ENCODE assay signal across 9 cellular contexts in the genomic region with DNA sequence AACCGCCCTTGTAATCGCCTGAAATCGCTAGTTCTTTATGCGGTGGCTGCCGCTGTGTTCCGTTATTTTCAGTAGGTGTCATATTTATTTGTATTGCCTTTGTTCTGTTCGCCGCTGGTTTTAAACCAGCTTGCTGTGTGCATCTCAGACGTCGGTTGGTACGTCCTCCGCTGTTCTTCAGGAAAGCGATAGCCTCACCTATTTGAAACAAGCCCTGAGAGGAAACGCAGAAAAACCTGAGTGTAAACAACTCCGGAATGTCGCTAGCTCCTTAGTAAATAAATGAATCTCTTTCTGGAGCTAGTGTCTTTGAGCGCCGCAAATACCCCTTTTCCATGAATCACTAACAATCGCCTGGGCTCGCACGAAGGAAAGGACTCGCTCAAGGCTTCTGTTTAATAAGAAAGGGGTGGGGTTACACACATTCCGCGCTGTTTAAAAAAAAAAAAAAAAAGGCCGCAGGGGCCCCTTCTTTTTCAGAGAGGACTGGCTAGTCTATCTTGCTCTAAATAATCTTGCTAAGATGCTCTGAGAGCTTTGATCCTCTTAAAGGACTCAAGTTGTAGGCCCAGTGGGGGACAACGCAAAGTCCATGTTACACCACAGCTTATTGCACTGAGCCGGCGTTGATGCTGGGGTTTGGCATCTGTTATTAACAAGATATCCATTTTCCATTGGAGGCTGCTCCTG. TPM values are rescaled to one million over a fixed set of nuclear protein-coding genes. Genes with fewer than 3 reads are reported as not detected.
DNase-seq lines count a peak whose midpoint lies in the region; ATAC-seq and TF ChIP-seq lines count a peak whose summit lies in the region.
"Had no signal": no experiment of that assay in that cellular context is flagged by ENCODE, and none has a peak within 500 bp of the region (broad histone marks: within the 10 kb centered on the region; RNA-seq: fewer than 3 reads in every experiment).

No MANE protein-coding gene starts in this region.

- DNase-seq in activated CD4-positive, alpha-beta T cell treated with anti-CD3 and anti-CD28 coated beads, Interleukin-2, amount 10 ng/mL, durations not matched to agents 24 days and 14 days = peak; percentile 70
- DNase-seq in activated CD4-positive, alpha-beta T cell treated with anti-CD3 and anti-CD28 coated beads for 48 hours = no peak
- DNase-seq in activated CD4-positive, alpha-beta memory T cell treated with anti-CD3 and anti-CD28 coated beads, Interleukin-2, amount 10 ng/mL, durations not matched to agents 7 days and 5 days = no peak
- DNase-seq in fibroblast of villous mesenchyme (ENCODE audit: low read depth) (peak; percentile 68), NCI-H510A (lab: John Stamatoyannopoulos, UW) (no peak)
- DNase-seq in stimulated activated naive CD8-positive, alpha-beta T cell treated with anti-CD3 and anti-CD28 coated beads, Interleukin-15, amount 100 ng/mL, for 72 hours = no peak
- DNase-seq: activated effector memory CD4-positive, alpha-beta T cell treated with Interleukin-2 at 50 U/mL for 16 hours had no signal

- H3K4me3 ChIP-seq in fibroblast of villous mesenchyme (ENCODE audit: low read depth, low read length) = peak overlapping the region; percentile 48

- TF ChIP-seq CTCF in fibroblast of villous mesenchyme (IDR thresholded peaks at IDR 0.05; ENCODE audit: insufficient read depth, low read depth, low read length) = no peak

- POLR2A ChIA-PET in activated CD4-positive, alpha-beta memory T cell treated with anti-CD3 and anti-CD28 coated beads, Interleukin-2, amount 10 ng/mL, durations not matched to agents 7 days and 5 days (lab: Charles Lee) = interaction anchor here (1.0 kb wide), 1 partner anchor 12 kb away, joined by 3 read pairs; no protein-coding TSS in a partner anchor

- intact Hi-C loops in activated CD4-positive, alpha-beta T cell treated with anti-CD3 and anti-CD28 coated beads, Interleukin-2, amount 10 ng/mL, durations not matched to agents 24 days and 14 days (cut with micrococcal nuclease) = loop anchor here (5.0 to 10.0 kb wide), 2 partner anchors 45 to 1798 kb away; a partner anchor contains a TSS

- H3K27me3 Mint-ChIP-seq in activated CD4-positive, alpha-beta T cell treated with anti-CD3 and anti-CD28 coated beads, Interleukin-2, amount 10 ng/mL, durations not matched to agents 24 days and 14 days = peaks cover 81% of the 10 kb centered on the region
- H3K27me3 Mint-ChIP-seq in activated CD4-positive, alpha-beta memory T cell treated with anti-CD3 and anti-CD28 coated beads, Interleukin-2, amount 10 ng/mL, durations not matched to agents 7 days and 5 days = peaks cover 83% of the 10 kb centered on the region
- H3K27me3 Mint-ChIP-seq in stimulated activated naive CD8-positive, alpha-beta T cell treated with anti-CD3 and anti-CD28 coated beads, Interleukin-15, amount 100 ng/mL, for 72 hours = peaks cover 96% of the 10 kb centered on the region

- peaks cover 5% of the 10 kb centered on the region for H3K36me3 Mint-ChIP-seq in activated CD4-positive, alpha-beta T cell treated with anti-CD3 and anti-CD28 coated beads, Interleukin-2, amount 10 ng/mL, durations not matched to agents 24 days and 14 days (ENCODE audit: low read depth)
- H3K36me3 Mint-ChIP-seq in activated CD4-positive, alpha-beta memory T cell treated with anti-CD3 and anti-CD28 coated beads, Interleukin-2, amount 10 ng/mL, durations not matched to agents 7 days and 5 days (ENCODE audit: low read depth) = peaks cover 10% of the 10 kb centered on the region

- ATAC-seq in stimulated activated naive CD8-positive, alpha-beta T cell treated with anti-CD3 and anti-CD28 coated beads, Interleukin-15, amount 100 ng/mL, for 72 hours = no peak
- ATAC-seq in HG02884 (IDR thresholded peaks at IDR 0.05; ENCODE audit: unreplicated experiment) = no peak
- ATAC-seq in GM18867 (IDR thresholded peaks at IDR 0.05; ENCODE audit: unreplicated experiment) = no peak

- peak overlapping the region; percentile 68 for H3K4me3 Mint-ChIP-seq in activated CD4-positive, alpha-beta T cell treated with anti-CD3 and anti-CD28 coated beads, Interleukin-2, amount 10 ng/mL, durations not matched to agents 24 days and 14 days
- H3K4me3 Mint-ChIP-seq in activated CD4-positive, alpha-beta memory T cell treated with anti-CD3 and anti-CD28 coated beads, Interleukin-2, amount 10 ng/mL, durations not matched to agents 7 days and 5 days = peak overlapping the region; percentile 69
- peak overlapping the region; percentile 72 to 73 for H3K4me3 Mint-ChIP-seq in stimulated activated naive CD8-positive, alpha-beta T cell treated with anti-CD3 and anti-CD28 coated beads, Interleukin-15, amount 100 ng/mL, for 72 hours

- H3K27ac Mint-ChIP-seq in activated CD4-positive, alpha-beta T cell treated with anti-CD3 and anti-CD28 coated beads, Interleukin-2, amount 10 ng/mL, durations not matched to agents 24 days and 14 days = peak overlapping the region; percentile 21
- no peak overlapping the region for H3K27ac Mint-ChIP-seq in activated CD4-positive, alpha-beta memory T cell treated with anti-CD3 and anti-CD28 coated beads, Interleukin-2, amount 10 ng/mL, durations not matched to agents 7 days and 5 days
- H3K27ac Mint-ChIP-seq in stimulated activated naive CD8-positive, alpha-beta T cell treated with anti-CD3 and anti-CD28 coated beads, Interleukin-15, amount 100 ng/mL, for 72 hours = peak overlapping the region in 1 of 2 donors; percentile 63

- H3K4me1 Mint-ChIP-seq in activated CD4-positive, alpha-beta T cell treated with anti-CD3 and anti-CD28 coated beads, Interleukin-2, amount 10 ng/mL, durations not matched to agents 24 days and 14 days = peaks cover 11% of the 10 kb centered on the region
- H3K4me1 Mint-ChIP-seq in activated CD4-positive, alpha-beta memory T cell treated with anti-CD3 and anti-CD28 coated beads, Interleukin-2, amount 10 ng/mL, durations not matched to agents 7 days and 5 days = peaks cover 29% of the 10 kb centered on the region
- peaks cover 49% of the 10 kb centered on the region for H3K4me1 Mint-ChIP-seq in stimulated activated naive CD8-positive, alpha-beta T cell treated with anti-CD3 and anti-CD28 coated beads, Interleukin-15, amount 100 ng/mL, for 72 hours

- H3K9me3 Mint-ChIP-seq in activated CD4-positive, alpha-beta T cell treated with anti-CD3 and anti-CD28 coated beads, Interleukin-2, amount 10 ng/mL, durations not matched to agents 24 days and 14 days = no peaks in the 10 kb centered on the region
- H3K9me3 Mint-ChIP-seq in activated CD4-positive, alpha-beta memory T cell treated with anti-CD3 and anti-CD28 coated beads, Interleukin-2, amount 10 ng/mL, durations not matched to agents 7 days and 5 days = no peaks in the 10 kb centered on the region
- H3K9me3 Mint-ChIP-seq in stimulated activated naive CD8-positive, alpha-beta T cell treated with anti-CD3 and anti-CD28 coated beads, Interleukin-15, amount 100 ng/mL, for 72 hours = no peaks in the 10 kb centered on the region

- CTCF ChIA-PET in activated CD4-positive, alpha-beta memory T cell treated with anti-CD3 and anti-CD28 coated beads, Interleukin-2, amount 10 ng/mL, durations not matched to agents 7 days and 5 days (lab: Charles Lee) = interaction anchor here (0.7 to 3.4 kb wide), 10 partner anchors 8 to 720 kb away, joined by 4 to 10 read pairs (median 6); a partner anchor contains a TSS

RNA-seq across cellular contexts. Expression of a gene that starts 3.0 kb away (rescaled TPM):
- not detected in 2 replicates for total RNA-seq in activated CD4-positive, alpha-beta T cell treated with anti-CD3 and anti-CD28 coated beads, Interleukin-2, amount 10 ng/mL, durations not matched to agents 24 days and 14 days
- total RNA-seq in activated CD4-positive, alpha-beta memory T cell treated with anti-CD3 and anti-CD28 coated beads, Interleukin-2, amount 10 ng/mL, durations not matched to agents 7 days and 5 days = not detected
- 11.9 and 15.5 TPM in 2 replicates for total RNA-seq in fibroblast of villous mesenchyme

RNA-seq across cellular contexts. Expression of a gene that starts 10.0 kb away (rescaled TPM):
- not detected in 2 replicates for total RNA-seq in activated CD4-positive, alpha-beta T cell treated with anti-CD3 and anti-CD28 coated beads, Interleukin-2, amount 10 ng/mL, durations not matched to agents 24 days and 14 days
- total RNA-seq in activated CD4-positive, alpha-beta memory T cell treated with anti-CD3 and anti-CD28 coated beads, Interleukin-2, amount 10 ng/mL, durations not matched to agents 7 days and 5 days = not detected
- 10.6 and 11.2 TPM in 2 replicates for total RNA-seq in fibroblast of villous mesenchyme

RNA-seq across cellular contexts. Expression of a gene that starts 16.0 kb away (rescaled TPM):
- total RNA-seq in activated CD4-positive, alpha-beta T cell treated with anti-CD3 and anti-CD28 coated beads, Interleukin-2, amount 10 ng/mL, durations not matched to agents 24 days and 14 days = not detected in 2 replicates
- total RNA-seq in activated CD4-positive, alpha-beta memory T cell treated with anti-CD3 and anti-CD28 coated beads, Interleukin-2, amount 10 ng/mL, durations not matched to agents 7 days and 5 days = not detected
- total RNA-seq in fibroblast of villous mesenchyme = 39.9 and 58.7 TPM in 2 replicates

RNA-seq across cellular contexts. Expression of a gene that starts 18.8 kb away (rescaled TPM):
- not detected in 2 replicates for total RNA-seq in activated CD4-positive, alpha-beta T cell treated with anti-CD3 and anti-CD28 coated beads, Interleukin-2, amount 10 ng/mL, durations not matched to agents 24 days and 14 days
- total RNA-seq in activated CD4-positive, alpha-beta memory T cell treated with anti-CD3 and anti-CD28 coated beads, Interleukin-2, amount 10 ng/mL, durations not matched to agents 7 days and 5 days = not detected
- 5.5 and 7.8 TPM in 2 replicates for total RNA-seq in fibroblast of villous mesenchyme

RNA-seq across cellular contexts. Expression of a gene that starts 24.6 kb away (rescaled TPM):
- total RNA-seq in activated CD4-positive, alpha-beta T cell treated with anti-CD3 and anti-CD28 coated beads, Interleukin-2, amount 10 ng/mL, durations not matched to agents 24 days and 14 days = not detected in 2 replicates
- total RNA-seq in activated CD4-positive, alpha-beta memory T cell treated with anti-CD3 and anti-CD28 coated beads, Interleukin-2, amount 10 ng/mL, durations not matched to agents 7 days and 5 days = not detected
- 14.5 and 21.6 TPM in 2 replicates for total RNA-seq in fibroblast of villous mesenchyme

Comparison
In these comparisons a context has a peak if more than half of its experiments do, and no peak if none do; other contexts are left out.
1. DNase-seq: peak in activated CD4-positive, alpha-beta T cell treated with anti-CD3 and anti-CD28 coated beads, Interleukin-2, amount 10 ng/mL, durations not matched to agents 24 days and 14 days (single experiment) and fibroblast of villous mesenchyme (single experiment); none in activated CD4-positive, alpha-beta T cell treated with anti-CD3 and anti-CD28 coated beads for 48 hours (single experiment), activated CD4-positive, alpha-beta memory T cell treated with anti-CD3 and anti-CD28 coated beads, Interleukin-2, amount 10 ng/mL, durations not matched to agents 7 days and 5 days (single experiment), stimulated activated naive CD8-positive, alpha-beta T cell treated with anti-CD3 and anti-CD28 coated beads, Interleukin-15, amount 100 ng/mL, for 72 hours (0 of 2) and NCI-H510A (single experiment).
2. RNA of a gene that starts 3.0 kb away (total RNA-seq): 11.9 to 15.5 TPM in fibroblast of villous mesenchyme; not detected in activated CD4-positive, alpha-beta T cell treated with anti-CD3 and anti-CD28 coated beads, Interleukin-2, amount 10 ng/mL, durations not matched to agents 24 days and 14 days and not detected in activated CD4-positive, alpha-beta memory T cell treated with anti-CD3 and anti-CD28 coated beads, Interleukin-2, amount 10 ng/mL, durations not matched to agents 7 days and 5 days; every median in the first group is over 10 times any median in the second.
3. RNA of a gene that starts 10.0 kb away (total RNA-seq): 10.6 to 11.2 TPM in fibroblast of villous mesenchyme; not detected in activated CD4-positive, alpha-beta T cell treated with anti-CD3 and anti-CD28 coated beads, Interleukin-2, amount 10 ng/mL, durations not matched to agents 24 days and 14 days and not detected in activated CD4-positive, alpha-beta memory T cell treated with anti-CD3 and anti-CD28 coated beads, Interleukin-2, amount 10 ng/mL, durations not matched to agents 7 days and 5 days; every median in the first group is over 10 times any median in the second.
4. RNA of a gene that starts 16.0 kb away (total RNA-seq): 39.9 to 58.7 TPM in fibroblast of villous mesenchyme; not detected in activated CD4-positive, alpha-beta T cell treated with anti-CD3 and anti-CD28 coated beads, Interleukin-2, amount 10 ng/mL, durations not matched to agents 24 days and 14 days and not detected in activated CD4-positive, alpha-beta memory T cell treated with anti-CD3 and anti-CD28 coated beads, Interleukin-2, amount 10 ng/mL, durations not matched to agents 7 days and 5 days; every median in the first group is over 10 times any median in the second.
5. Peak in every context shown above with its lines, with median percentiles within 50 percentile points of each other: H3K4me3 Mint-ChIP-seq.